ENCODE assay signal across 19 cellular contexts in genomic region chr17:69103557-69104233, GRCh38.
"Had no signal": no experiment of that assay in that cellular context is flagged by ENCODE, and none has a peak within 500 bp of the region (broad histone marks: within the 10 kb centered on the region; RNA-seq: fewer than 3 reads in every experiment).

No MANE protein-coding gene starts in this region.

- H3K4me1 ChIP-seq: colonic mucosa, esophagus squamous epithelium, thyroid gland had no signal

- H3K9me3 Mint-ChIP-seq: activated CD4-positive, alpha-beta T cell treated with anti-CD3 and anti-CD28 coated beads, Interleukin-2, amount 10 ng/mL, durations not matched to agents 7 days and 5 days; activated T-cell treated with anti-CD3 and anti-CD28 coated beads, Interleukin-2, amount 50 U/mL, for 72 hours; memory B cell; natural killer cell; stimulated activated memory B cell treated with anti-CD40 and anti-IgM and Interleukin-4, amounts not matched to agents 10 μg/mL and 1 μg/mL and 100 μg/mL, for 72 hours had no signal

- H3K36me3 Mint-ChIP-seq: activated naive CD8-positive, alpha-beta T cell; memory B cell; natural killer cell had no signal

- H3K4me3 Mint-ChIP-seq: activated CD4-positive, alpha-beta T cell treated with anti-CD3 and anti-CD28 coated beads, Interleukin-2, amount 10 ng/mL, durations not matched to agents 7 days and 5 days; activated naive CD8-positive, alpha-beta T cell; activated T-cell treated with anti-CD3 and anti-CD28 coated beads, Interleukin-2, amount 50 U/mL, for 72 hours; memory B cell; natural killer cell; stimulated activated memory B cell treated with anti-CD40 and anti-IgM and Interleukin-4, amounts not matched to agents 10 μg/mL and 1 μg/mL and 100 μg/mL, for 72 hours had no signal

- H3K36me3 ChIP-seq: colonic mucosa, esophagus squamous epithelium, neutrophil, thyroid gland had no signal

- H3K9me3 ChIP-seq: colonic mucosa, esophagus squamous epithelium, neutrophil, thyroid gland had no signal

- DNase-seq: activated CD4-positive, alpha-beta T cell treated with anti-CD3 and anti-CD28 coated beads, Interleukin-2, amount 10 ng/mL, durations not matched to agents 7 days and 5 days; activated CD8-positive, alpha-beta memory T cell treated with anti-CD3 and anti-CD28 coated beads, Interleukin-2, amount 50 U/mL, for 48 hours; activated gamma-delta T cell treated with Interleukin-2 at 50 U/mL for 16 hours; activated T-cell treated with anti-CD3 and anti-CD28 coated beads, Interleukin-2, amount 50 U/mL, for 72 hours; amniotic stem cell; caudate nucleus; colonic mucosa; effector CD4-positive, alpha-beta T cell; esophagus squamous epithelium; hypothalamus; left ventricle myocardium superior; natural killer cell; stimulated activated CD4-positive, alpha-beta T cell treated with anti-CD3 and anti-CD28 coated beads, Interleukin-2, amount 100 ng/mL, for 48 hours; thyroid gland had no signal

- H3K27ac Mint-ChIP-seq: activated CD4-positive, alpha-beta T cell treated with anti-CD3 and anti-CD28 coated beads, Interleukin-2, amount 10 ng/mL, durations not matched to agents 7 days and 5 days; activated naive CD8-positive, alpha-beta T cell; activated T-cell treated with anti-CD3 and anti-CD28 coated beads, Interleukin-2, amount 50 U/mL, for 72 hours; memory B cell; natural killer cell; stimulated activated memory B cell treated with anti-CD40 and anti-IgM and Interleukin-4, amounts not matched to agents 10 μg/mL and 1 μg/mL and 100 μg/mL, for 72 hours had no signal

- ATAC-seq: activated T-cell treated with anti-CD3 and anti-CD28 coated beads, Interleukin-2, amount 50 U/mL, for 72 hours; left ventricle myocardium superior; natural killer cell; stimulated activated memory B cell treated with anti-CD40 and anti-IgM and Interleukin-4, amounts not matched to agents 10 μg/mL and 1 μg/mL and 100 μg/mL, for 72 hours had no signal

- FAIRE-seq: urothelium cell line had no signal

- H3K27me3 Mint-ChIP-seq: activated CD4-positive, alpha-beta T cell treated with anti-CD3 and anti-CD28 coated beads, Interleukin-2, amount 10 ng/mL, durations not matched to agents 7 days and 5 days; activated naive CD8-positive, alpha-beta T cell; memory B cell; stimulated activated memory B cell treated with anti-CD40 and anti-IgM and Interleukin-4, amounts not matched to agents 10 μg/mL and 1 μg/mL and 100 μg/mL, for 72 hours had no signal

- H3K4me1 Mint-ChIP-seq: activated CD4-positive, alpha-beta T cell treated with anti-CD3 and anti-CD28 coated beads, Interleukin-2, amount 10 ng/mL, durations not matched to agents 7 days and 5 days; natural killer cell had no signal

- H3K27ac ChIP-seq: colonic mucosa, esophagus squamous epithelium, neutrophil, thyroid gland had no signal

- H3K27me3 ChIP-seq: colonic mucosa, esophagus squamous epithelium, neutrophil, thyroid gland had no signal

- H3K4me3 ChIP-seq: colonic mucosa, esophagus squamous epithelium, thyroid gland had no signal
